Comparison of ENCODE assay signal across 1 cellular context in the genomic region with DNA sequence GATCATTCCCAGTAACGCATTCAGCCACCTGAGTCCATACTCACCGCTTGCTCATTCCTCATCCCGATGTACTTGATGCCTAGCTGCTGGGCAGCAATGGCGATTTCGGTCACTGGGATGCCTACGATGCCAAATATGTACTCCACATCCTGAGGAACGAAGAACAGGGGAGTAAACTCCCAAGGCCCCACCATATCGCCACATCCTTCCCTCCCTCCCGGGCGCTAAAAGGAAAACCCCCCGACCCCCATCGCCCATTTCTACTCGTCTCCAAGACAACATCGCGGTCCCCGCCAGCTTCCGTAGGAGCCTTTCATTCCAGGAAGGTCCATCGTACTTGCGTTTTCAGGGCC.
A peak's percentile ranks its signal among the peaks of the same experiment; 100 is the strongest.
TF ChIP-seq lines count a peak whose summit lies in the region.

No MANE protein-coding gene starts in this region.

TF ChIP-seq in K562, 482 proteins besides CTCF, POLR2A, EP300 and RAD21 (continued from another document and continues in another):
- TF ChIP-seq ZNF282 (CRISPR knock-in tag; IDR thresholded peaks at IDR 0.05) = peak; percentile 84; the same call in 1 of the 2 replicates
- TF ChIP-seq ZNF408 (CRISPR knock-in tag; IDR thresholded peaks at IDR 0.05; ENCODE audit: low read depth) = no peak
- no peak for TF ChIP-seq RBM15 (IDR thresholded peaks at IDR 0.05; ENCODE audit: insufficient read depth, low read length)
- no peak for TF ChIP-seq C11orf30 (IDR thresholded peaks at IDR 0.05; ENCODE audit: low read depth)
- TF ChIP-seq ZNF766 (CRISPR knock-in tag; conservative IDR thresholded peaks at IDR 0.05) = no peak
- TF ChIP-seq XRCC5 (IDR thresholded peaks at IDR 0.05; ENCODE audit: low read depth, low read length) = no peak
- TF ChIP-seq ZNF785 (CRISPR knock-in tag; IDR thresholded peaks at IDR 0.05) = no peak
- no peak for TF ChIP-seq KDM2B (CRISPR knock-in tag; IDR thresholded peaks at IDR 0.05)
- TF ChIP-seq, protein P1, sequence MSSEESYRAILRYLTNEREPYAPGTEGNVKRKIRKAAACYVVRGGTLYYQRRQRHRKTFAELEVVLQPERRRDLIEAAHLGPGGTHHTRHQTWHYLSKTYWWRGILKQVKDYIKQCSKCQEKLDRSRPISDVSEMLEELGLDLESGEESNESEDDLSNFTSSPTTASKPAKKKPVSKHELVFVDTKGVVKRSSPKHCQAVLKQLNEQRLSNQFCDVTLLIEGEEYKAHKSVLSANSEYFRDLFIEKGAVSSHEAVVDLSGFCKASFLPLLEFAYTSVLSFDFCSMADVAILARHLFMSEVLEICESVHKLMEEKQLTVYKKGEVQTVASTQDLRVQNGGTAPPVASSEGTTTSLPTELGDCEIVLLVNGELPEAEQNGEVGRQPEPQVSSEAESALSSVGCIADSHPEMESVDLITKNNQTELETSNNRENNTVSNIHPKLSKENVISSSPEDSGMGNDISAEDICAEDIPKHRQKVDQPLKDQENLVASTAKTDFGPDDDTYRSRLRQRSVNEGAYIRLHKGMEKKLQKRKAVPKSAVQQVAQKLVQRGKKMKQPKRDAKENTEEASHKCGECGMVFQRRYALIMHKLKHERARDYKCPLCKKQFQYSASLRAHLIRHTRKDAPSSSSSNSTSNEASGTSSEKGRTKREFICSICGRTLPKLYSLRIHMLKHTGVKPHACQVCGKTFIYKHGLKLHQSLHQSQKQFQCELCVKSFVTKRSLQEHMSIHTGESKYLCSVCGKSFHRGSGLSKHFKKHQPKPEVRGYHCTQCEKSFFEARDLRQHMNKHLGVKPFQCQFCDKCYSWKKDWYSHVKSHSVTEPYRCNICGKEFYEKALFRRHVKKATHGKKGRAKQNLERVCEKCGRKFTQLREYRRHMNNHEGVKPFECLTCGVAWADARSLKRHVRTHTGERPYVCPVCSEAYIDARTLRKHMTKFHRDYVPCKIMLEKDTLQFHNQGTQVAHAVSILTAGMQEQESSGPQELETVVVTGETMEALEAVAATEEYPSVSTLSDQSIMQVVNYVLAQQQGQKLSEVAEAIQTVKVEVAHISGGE (CRISPR knock-in tag; IDR thresholded peaks at IDR 0.05) = no peak
- no peak for TF ChIP-seq HOXB6 (CRISPR knock-in tag; IDR thresholded peaks at IDR 0.05; ENCODE audit: borderline replicate concordance)
- TF ChIP-seq GABPA (tag; conservative IDR thresholded peaks at IDR 0.05; ENCODE audit: low read depth) = no peak
- no peak for TF ChIP-seq STAG1 (CRISPR knock-in tag; IDR thresholded peaks at IDR 0.05; ENCODE audit: borderline replicate concordance)
- TF ChIP-seq, protein P2, sequence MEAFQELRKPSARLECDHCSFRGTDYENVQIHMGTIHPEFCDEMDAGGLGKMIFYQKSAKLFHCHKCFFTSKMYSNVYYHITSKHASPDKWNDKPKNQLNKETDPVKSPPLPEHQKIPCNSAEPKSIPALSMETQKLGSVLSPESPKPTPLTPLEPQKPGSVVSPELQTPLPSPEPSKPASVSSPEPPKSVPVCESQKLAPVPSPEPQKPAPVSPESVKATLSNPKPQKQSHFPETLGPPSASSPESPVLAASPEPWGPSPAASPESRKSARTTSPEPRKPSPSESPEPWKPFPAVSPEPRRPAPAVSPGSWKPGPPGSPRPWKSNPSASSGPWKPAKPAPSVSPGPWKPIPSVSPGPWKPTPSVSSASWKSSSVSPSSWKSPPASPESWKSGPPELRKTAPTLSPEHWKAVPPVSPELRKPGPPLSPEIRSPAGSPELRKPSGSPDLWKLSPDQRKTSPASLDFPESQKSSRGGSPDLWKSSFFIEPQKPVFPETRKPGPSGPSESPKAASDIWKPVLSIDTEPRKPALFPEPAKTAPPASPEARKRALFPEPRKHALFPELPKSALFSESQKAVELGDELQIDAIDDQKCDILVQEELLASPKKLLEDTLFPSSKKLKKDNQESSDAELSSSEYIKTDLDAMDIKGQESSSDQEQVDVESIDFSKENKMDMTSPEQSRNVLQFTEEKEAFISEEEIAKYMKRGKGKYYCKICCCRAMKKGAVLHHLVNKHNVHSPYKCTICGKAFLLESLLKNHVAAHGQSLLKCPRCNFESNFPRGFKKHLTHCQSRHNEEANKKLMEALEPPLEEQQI (IDR thresholded peaks at IDR 0.05) = no peak
- TF ChIP-seq, protein P3, sequence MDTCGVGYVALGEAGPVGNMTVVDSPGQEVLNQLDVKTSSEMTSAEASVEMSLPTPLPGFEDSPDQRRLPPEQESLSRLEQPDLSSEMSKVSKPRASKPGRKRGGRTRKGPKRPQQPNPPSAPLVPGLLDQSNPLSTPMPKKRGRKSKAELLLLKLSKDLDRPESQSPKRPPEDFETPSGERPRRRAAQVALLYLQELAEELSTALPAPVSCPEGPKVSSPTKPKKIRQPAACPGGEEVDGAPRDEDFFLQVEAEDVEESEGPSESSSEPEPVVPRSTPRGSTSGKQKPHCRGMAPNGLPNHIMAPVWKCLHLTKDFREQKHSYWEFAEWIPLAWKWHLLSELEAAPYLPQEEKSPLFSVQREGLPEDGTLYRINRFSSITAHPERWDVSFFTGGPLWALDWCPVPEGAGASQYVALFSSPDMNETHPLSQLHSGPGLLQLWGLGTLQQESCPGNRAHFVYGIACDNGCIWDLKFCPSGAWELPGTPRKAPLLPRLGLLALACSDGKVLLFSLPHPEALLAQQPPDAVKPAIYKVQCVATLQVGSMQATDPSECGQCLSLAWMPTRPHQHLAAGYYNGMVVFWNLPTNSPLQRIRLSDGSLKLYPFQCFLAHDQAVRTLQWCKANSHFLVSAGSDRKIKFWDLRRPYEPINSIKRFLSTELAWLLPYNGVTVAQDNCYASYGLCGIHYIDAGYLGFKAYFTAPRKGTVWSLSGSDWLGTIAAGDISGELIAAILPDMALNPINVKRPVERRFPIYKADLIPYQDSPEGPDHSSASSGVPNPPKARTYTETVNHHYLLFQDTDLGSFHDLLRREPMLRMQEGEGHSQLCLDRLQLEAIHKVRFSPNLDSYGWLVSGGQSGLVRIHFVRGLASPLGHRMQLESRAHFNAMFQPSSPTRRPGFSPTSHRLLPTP (IDR thresholded peaks at IDR 0.05; ENCODE audit: borderline replicate concordance, extremely low read depth, insufficient read length) = no peak
- TF ChIP-seq TRIM24 (IDR thresholded peaks at IDR 0.05) = 0 out of 4 replicates have a peak, but pooled peaks of 1 of the 2 experiments have one; percentile 26
- TF ChIP-seq, protein P4, sequence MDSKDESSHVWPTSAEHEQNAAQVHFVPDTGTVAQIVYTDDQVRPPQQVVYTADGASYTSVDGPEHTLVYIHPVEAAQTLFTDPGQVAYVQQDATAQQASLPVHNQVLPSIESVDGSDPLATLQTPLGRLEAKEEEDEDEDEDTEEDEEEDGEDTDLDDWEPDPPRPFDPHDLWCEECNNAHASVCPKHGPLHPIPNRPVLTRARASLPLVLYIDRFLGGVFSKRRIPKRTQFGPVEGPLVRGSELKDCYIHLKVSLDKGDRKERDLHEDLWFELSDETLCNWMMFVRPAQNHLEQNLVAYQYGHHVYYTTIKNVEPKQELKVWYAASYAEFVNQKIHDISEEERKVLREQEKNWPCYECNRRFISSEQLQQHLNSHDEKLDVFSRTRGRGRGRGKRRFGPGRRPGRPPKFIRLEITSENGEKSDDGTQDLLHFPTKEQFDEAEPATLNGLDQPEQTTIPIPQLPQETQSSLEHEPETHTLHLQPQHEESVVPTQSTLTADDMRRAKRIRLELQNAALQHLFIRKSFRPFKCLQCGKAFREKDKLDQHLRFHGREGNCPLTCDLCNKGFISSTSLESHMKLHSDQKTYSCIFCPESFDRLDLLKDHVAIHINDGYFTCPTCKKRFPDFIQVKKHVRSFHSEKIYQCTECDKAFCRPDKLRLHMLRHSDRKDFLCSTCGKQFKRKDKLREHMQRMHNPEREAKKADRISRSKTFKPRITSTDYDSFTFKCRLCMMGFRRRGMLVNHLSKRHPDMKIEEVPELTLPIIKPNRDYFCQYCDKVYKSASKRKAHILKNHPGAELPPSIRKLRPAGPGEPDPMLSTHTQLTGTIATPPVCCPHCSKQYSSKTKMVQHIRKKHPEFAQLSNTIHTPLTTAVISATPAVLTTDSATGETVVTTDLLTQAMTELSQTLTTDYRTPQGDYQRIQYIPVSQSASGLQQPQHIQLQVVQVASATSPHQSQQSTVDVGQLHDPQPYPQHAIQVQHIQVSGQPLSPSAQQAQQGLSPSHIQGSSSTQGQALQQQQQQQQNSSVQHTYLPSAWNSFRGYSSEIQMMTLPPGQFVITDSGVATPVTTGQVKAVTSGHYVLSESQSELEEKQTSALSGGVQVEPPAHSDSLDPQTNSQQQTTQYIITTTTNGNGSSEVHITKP (IDR thresholded peaks at IDR 0.05; ENCODE audit: partially characterized antibody) = no peak
- TF ChIP-seq IRF2 (CRISPR knock-in tag; IDR thresholded peaks at IDR 0.05) = peak; percentile 43; the same call in 1 of the 2 replicates
- TF ChIP-seq RFX1 (IDR thresholded peaks at IDR 0.05) = peak; percentile 89
- TF ChIP-seq ZNF830 (CRISPR knock-in tag; IDR thresholded peaks at IDR 0.05) = no peak
- TF ChIP-seq, protein P5, sequence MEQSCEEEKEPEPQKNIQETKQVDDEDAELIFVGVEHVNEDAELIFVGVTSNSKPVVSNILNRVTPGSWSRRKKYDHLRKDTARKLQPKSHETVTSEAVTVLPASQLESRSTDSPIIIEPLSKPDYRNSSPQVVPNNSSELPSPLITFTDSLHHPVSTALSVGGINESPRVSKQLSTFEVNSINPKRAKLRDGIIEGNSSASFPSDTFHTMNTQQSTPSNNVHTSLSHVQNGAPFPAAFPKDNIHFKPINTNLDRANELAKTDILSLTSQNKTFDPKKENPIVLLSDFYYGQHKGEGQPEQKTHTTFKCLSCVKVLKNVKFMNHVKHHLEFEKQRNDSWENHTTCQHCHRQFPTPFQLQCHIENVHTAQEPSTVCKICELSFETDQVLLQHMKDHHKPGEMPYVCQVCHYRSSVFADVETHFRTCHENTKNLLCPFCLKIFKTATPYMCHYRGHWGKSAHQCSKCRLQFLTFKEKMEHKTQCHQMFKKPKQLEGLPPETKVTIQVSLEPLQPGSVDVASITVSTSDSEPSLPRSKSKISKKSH (CRISPR knock-in tag; IDR thresholded peaks at IDR 0.05) = no peak
- no peak for TF ChIP-seq POLR2AphosphoS5 (IDR thresholded peaks at IDR 0.05; ENCODE audit: control insufficient read depth, insufficient read depth, low read depth, low read length)
- no peak for TF ChIP-seq SMAD2 (IDR thresholded peaks at IDR 0.05; ENCODE audit: low read depth, low read length)
- TF ChIP-seq, protein P6, sequence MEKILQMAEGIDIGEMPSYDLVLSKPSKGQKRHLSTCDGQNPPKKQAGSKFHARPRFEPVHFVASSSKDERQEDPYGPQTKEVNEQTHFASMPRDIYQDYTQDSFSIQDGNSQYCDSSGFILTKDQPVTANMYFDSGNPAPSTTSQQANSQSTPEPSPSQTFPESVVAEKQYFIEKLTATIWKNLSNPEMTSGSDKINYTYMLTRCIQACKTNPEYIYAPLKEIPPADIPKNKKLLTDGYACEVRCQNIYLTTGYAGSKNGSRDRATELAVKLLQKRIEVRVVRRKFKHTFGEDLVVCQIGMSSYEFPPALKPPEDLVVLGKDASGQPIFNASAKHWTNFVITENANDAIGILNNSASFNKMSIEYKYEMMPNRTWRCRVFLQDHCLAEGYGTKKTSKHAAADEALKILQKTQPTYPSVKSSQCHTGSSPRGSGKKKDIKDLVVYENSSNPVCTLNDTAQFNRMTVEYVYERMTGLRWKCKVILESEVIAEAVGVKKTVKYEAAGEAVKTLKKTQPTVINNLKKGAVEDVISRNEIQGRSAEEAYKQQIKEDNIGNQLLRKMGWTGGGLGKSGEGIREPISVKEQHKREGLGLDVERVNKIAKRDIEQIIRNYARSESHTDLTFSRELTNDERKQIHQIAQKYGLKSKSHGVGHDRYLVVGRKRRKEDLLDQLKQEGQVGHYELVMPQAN (IDR thresholded peaks at IDR 0.05; ENCODE audit: borderline replicate concordance) = peak; percentile 94; the same call in 1 of the 2 replicates
- TF ChIP-seq MEF2D (tag; conservative IDR thresholded peaks at IDR 0.05; ENCODE audit: low read depth) = no peak
- TF ChIP-seq, protein P7, sequence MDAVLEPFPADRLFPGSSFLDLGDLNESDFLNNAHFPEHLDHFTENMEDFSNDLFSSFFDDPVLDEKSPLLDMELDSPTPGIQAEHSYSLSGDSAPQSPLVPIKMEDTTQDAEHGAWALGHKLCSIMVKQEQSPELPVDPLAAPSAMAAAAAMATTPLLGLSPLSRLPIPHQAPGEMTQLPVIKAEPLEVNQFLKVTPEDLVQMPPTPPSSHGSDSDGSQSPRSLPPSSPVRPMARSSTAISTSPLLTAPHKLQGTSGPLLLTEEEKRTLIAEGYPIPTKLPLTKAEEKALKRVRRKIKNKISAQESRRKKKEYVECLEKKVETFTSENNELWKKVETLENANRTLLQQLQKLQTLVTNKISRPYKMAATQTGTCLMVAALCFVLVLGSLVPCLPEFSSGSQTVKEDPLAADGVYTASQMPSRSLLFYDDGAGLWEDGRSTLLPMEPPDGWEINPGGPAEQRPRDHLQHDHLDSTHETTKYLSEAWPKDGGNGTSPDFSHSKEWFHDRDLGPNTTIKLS (IDR thresholded peaks at IDR 0.05; ENCODE audit: borderline replicate concordance, low read depth) = no peak
- TF ChIP-seq, protein P8, sequence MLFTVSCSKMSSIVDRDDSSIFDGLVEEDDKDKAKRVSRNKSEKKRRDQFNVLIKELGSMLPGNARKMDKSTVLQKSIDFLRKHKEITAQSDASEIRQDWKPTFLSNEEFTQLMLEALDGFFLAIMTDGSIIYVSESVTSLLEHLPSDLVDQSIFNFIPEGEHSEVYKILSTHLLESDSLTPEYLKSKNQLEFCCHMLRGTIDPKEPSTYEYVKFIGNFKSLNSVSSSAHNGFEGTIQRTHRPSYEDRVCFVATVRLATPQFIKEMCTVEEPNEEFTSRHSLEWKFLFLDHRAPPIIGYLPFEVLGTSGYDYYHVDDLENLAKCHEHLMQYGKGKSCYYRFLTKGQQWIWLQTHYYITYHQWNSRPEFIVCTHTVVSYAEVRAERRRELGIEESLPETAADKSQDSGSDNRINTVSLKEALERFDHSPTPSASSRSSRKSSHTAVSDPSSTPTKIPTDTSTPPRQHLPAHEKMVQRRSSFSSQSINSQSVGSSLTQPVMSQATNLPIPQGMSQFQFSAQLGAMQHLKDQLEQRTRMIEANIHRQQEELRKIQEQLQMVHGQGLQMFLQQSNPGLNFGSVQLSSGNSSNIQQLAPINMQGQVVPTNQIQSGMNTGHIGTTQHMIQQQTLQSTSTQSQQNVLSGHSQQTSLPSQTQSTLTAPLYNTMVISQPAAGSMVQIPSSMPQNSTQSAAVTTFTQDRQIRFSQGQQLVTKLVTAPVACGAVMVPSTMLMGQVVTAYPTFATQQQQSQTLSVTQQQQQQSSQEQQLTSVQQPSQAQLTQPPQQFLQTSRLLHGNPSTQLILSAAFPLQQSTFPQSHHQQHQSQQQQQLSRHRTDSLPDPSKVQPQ (CRISPR knock-in tag; IDR thresholded peaks at IDR 0.05; ENCODE audit: borderline replicate concordance) = no peak
- TF ChIP-seq PHF21A (IDR thresholded peaks at IDR 0.05; ENCODE audit: borderline replicate concordance, low read depth) = no peak
- no peak for TF ChIP-seq BRF1 (IDR thresholded peaks at IDR 0.05; ENCODE audit: borderline replicate concordance, extremely low read depth, insufficient read length)
- no peak for TF ChIP-seq NFRKB (IDR thresholded peaks at IDR 0.05; ENCODE audit: low read depth)
- no peak for TF ChIP-seq ZNF217 (CRISPR knock-in tag; IDR thresholded peaks at IDR 0.05)
- TF ChIP-seq, protein P9, sequence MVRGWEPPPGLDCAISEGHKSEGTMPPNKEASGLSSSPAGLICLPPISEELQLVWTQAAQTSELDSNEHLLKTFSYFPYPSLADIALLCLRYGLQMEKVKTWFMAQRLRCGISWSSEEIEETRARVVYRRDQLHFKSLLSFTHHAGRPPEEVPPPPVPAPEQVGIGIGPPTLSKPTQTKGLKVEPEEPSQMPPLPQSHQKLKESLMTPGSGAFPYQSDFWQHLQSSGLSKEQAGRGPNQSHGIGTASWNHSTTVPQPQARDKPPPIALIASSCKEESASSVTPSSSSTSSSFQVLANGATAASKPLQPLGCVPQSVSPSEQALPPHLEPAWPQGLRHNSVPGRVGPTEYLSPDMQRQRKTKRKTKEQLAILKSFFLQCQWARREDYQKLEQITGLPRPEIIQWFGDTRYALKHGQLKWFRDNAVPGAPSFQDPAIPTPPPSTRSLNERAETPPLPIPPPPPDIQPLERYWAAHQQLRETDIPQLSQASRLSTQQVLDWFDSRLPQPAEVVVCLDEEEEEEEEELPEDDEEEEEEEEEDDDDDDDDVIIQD (CRISPR knock-in tag; IDR thresholded peaks at IDR 0.05) = no peak
